In genomic region chr19:2332341-2333026, GRCh38 we compare ENCODE assay signal across 1 cellular context.
TF ChIP-seq lines count a peak whose summit lies in the region.

No MANE protein-coding gene starts in this region.

TF ChIP-seq in GM12878, 131 proteins besides CTCF, POLR2A, EP300 and RAD21 (continues in another document):
- TF ChIP-seq CHD4 (IDR thresholded peaks at IDR 0.05) (no peak), ZNF24 (IDR thresholded peaks at IDR 0.05) (no peak), SP1 (IDR thresholded peaks at IDR 0.05; ENCODE audit: low read depth, low read length) (no peak), FOXM1 (IDR thresholded peaks at IDR 0.05; ENCODE audit: low read depth, low read length) (no peak), CREB1 (IDR thresholded peaks at IDR 0.05; ENCODE audit: low read depth) (no peak), ATF7 (IDR thresholded peaks at IDR 0.05; ENCODE audit: low read depth) (peak; percentile 18; the same call in 1 of the 2 replicates), IKZF1 (conservative IDR thresholded peaks at IDR 0.05) (peak; percentile 48; the same call in 1 of the 2 replicates), PKNOX1 (IDR thresholded peaks at IDR 0.05) (peak; percentile 65), E2F8 (IDR thresholded peaks at IDR 0.05; ENCODE audit: low read depth, partially characterized antibody) (no peak), LARP7 (IDR thresholded peaks at IDR 0.05) (no peak), STAT3 (IDR thresholded peaks at IDR 0.05; ENCODE audit: low read depth, low read length) (no peak), EED (IDR thresholded peaks at IDR 0.05; ENCODE audit: low read depth) (no peak), WRNIP1 (IDR thresholded peaks at IDR 0.05; ENCODE audit: borderline replicate concordance, low read depth, low read length) (no peak), DPF2 (IDR thresholded peaks at IDR 0.05) (0 out of 2 replicates have a peak, but pooled peaks have one; percentile 30), BCL11A (IDR thresholded peaks at IDR 0.05; ENCODE audit: low read depth, low read length) (no peak), NRF1 (conservative IDR thresholded peaks at IDR 0.05; ENCODE audit: low read depth, low read length) (0 out of 2 replicates have a peak, but pooled peaks have one; percentile 10), E2F4 (IDR thresholded peaks at IDR 0.05; ENCODE audit: low read depth, low read length) (no peak), RBBP5 (conservative IDR thresholded peaks at IDR 0.05) (no peak), MEF2B (IDR thresholded peaks at IDR 0.05; ENCODE audit: partially characterized antibody, poor library complexity, severe bottlenecking) (peak; percentile 95), ZNF207 (IDR thresholded peaks at IDR 0.05; ENCODE audit: borderline replicate concordance) (no peak), CUX1 (IDR thresholded peaks at IDR 0.05; ENCODE audit: insufficient replicate concordance, low read depth, low read length) (no peak), USF2 (IDR thresholded peaks at IDR 0.05; ENCODE audit: borderline replicate concordance, low read depth, low read length) (no peak), HCFC1 (IDR thresholded peaks at IDR 0.05; ENCODE audit: low read length) (no peak), RELA (IDR thresholded peaks at IDR 0.05; ENCODE audit: borderline replicate concordance, partially characterized antibody) (no peak), HDGF (IDR thresholded peaks at IDR 0.05) (peak; percentile 78), NR2F1 (conservative IDR thresholded peaks at IDR 0.05) (peak; percentile 75; the same call in 1 of the 2 replicates), BACH1 (IDR thresholded peaks at IDR 0.05; ENCODE audit: borderline replicate concordance) (no peak), SMAD1 (IDR thresholded peaks at IDR 0.05; ENCODE audit: low read depth, partially characterized antibody) (no peak), HSF1 (IDR thresholded peaks at IDR 0.05; ENCODE audit: low read depth, low read length) (no peak), CBX5 (IDR thresholded peaks at IDR 0.05; ENCODE audit: low read depth) (no peak), JUND (IDR thresholded peaks at IDR 0.05; ENCODE audit: low read depth, low read length) (no peak), BHLHE40 (IDR thresholded peaks at IDR 0.05; ENCODE audit: borderline replicate concordance in 1 of 2, low read depth in 2 of 2, low read length in 1 of 2) (peak in 1 of 2 experiments; percentile 58; a peak in 2 of 4 replicates), NBN (IDR thresholded peaks at IDR 0.05) (0 out of 2 replicates have a peak, but pooled peaks have one; percentile 24), GATAD2B (conservative IDR thresholded peaks at IDR 0.05; ENCODE audit: low read depth) (peak; percentile 44; the same call in 1 of the 2 replicates), GABPA (IDR thresholded peaks at IDR 0.05; ENCODE audit: low read depth) (no peak), IKZF2 (IDR thresholded peaks at IDR 0.05) (peak; percentile 23 to 49; a peak in 1 of 4 replicates), POU2F2 (IDR thresholded peaks at IDR 0.05; ENCODE audit: borderline replicate concordance, low read depth, low read length) (peak; percentile 21; the same call in 1 of the 3 replicates), SIX5 (IDR thresholded peaks at IDR 0.05; ENCODE audit: low read depth, low read length, severe bottlenecking) (no peak), PAX8 (IDR thresholded peaks at IDR 0.05) (no peak), HDAC2 (IDR thresholded peaks at IDR 0.05) (no peak), ZBED1 (IDR thresholded peaks at IDR 0.05; ENCODE audit: borderline replicate concordance) (no peak), ZNF687 (IDR thresholded peaks at IDR 0.05) (peak; percentile 89)
- TF ChIP-seq, protein P1, sequence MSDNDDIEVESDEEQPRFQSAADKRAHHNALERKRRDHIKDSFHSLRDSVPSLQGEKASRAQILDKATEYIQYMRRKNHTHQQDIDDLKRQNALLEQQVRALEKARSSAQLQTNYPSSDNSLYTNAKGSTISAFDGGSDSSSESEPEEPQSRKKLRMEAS (IDR thresholded peaks at IDR 0.05; ENCODE audit: low read depth, low read length): peak; percentile 74; the same call in 1 of the 2 replicates
- TF ChIP-seq, protein P2, sequence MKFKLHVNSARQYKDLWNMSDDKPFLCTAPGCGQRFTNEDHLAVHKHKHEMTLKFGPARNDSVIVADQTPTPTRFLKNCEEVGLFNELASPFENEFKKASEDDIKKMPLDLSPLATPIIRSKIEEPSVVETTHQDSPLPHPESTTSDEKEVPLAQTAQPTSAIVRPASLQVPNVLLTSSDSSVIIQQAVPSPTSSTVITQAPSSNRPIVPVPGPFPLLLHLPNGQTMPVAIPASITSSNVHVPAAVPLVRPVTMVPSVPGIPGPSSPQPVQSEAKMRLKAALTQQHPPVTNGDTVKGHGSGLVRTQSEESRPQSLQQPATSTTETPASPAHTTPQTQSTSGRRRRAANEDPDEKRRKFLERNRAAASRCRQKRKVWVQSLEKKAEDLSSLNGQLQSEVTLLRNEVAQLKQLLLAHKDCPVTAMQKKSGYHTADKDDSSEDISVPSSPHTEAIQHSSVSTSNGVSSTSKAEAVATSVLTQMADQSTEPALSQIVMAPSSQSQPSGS (IDR thresholded peaks at IDR 0.05; ENCODE audit: low read length): no peak
- TF ChIP-seq, protein P3, sequence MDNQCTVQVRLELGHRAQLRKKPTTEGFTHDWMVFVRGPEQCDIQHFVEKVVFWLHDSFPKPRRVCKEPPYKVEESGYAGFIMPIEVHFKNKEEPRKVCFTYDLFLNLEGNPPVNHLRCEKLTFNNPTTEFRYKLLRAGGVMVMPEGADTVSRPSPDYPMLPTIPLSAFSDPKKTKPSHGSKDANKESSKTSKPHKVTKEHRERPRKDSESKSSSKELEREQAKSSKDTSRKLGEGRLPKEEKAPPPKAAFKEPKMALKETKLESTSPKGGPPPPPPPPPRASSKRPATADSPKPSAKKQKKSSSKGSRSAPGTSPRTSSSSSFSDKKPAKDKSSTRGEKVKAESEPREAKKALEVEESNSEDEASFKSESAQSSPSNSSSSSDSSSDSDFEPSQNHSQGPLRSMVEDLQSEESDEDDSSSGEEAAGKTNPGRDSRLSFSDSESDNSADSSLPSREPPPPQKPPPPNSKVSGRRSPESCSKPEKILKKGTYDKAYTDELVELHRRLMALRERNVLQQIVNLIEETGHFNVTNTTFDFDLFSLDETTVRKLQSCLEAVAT (IDR thresholded peaks at IDR 0.05): peak; percentile 25; the same call in 1 of the 2 replicates
